In genomic region chr11:102225689-102226562, GRCh38 we compare ENCODE assay signal across 12 cellular contexts.
DNase-seq lines count a peak whose midpoint lies in the region; TF ChIP-seq lines count a peak whose summit lies in the region.
"Had no signal": no experiment of that assay in that cellular context is flagged by ENCODE, and none has a peak within 500 bp of the region (broad histone marks: within the 10 kb centered on the region; RNA-seq: fewer than 3 reads in every experiment).

No MANE protein-coding gene starts in this region.

- no peaks in the 10 kb centered on the region for H3K27me3 ChIP-seq in AG04450 (ENCODE audit: control insufficient read depth, insufficient read depth, low read length)
- H3K27me3 ChIP-seq in H7 (ENCODE audit: control insufficient read depth, insufficient read depth, low read length), result no peaks in the 10 kb centered on the region
- H3K27me3 ChIP-seq: ovary had no signal

- DNase-seq in AG04450 (ENCODE audit: low read depth, low spot score) (peak; percentile 74), M059J (ENCODE audit: low read depth) (peak; percentile 96), coronary artery (ENCODE audit: low spot score) (no peak), mesothelial cell of epicardium (ENCODE audit: low spot score in 2 of 2, unreplicated experiment in 2 of 2) (no peak), DMS114 treated with DMSO at 0.1 percent for 48 hours (lab: John Stamatoyannopoulos, UW; ENCODE audit: unreplicated experiment) (no peak), HuH-7 (ENCODE audit: low spot score) (no peak), NCI-H187 treated with DMSO at 0.1 percent for 48 hours (lab: John Stamatoyannopoulos, UW) (no peak), H7 (no peak)
- DNase-seq: activated T-cell treated with anti-CD3 and anti-CD28 coated beads, Interleukin-2, amount 50 U/mL, for 72 hours; ovary had no signal

- H3K9me3 Mint-ChIP-seq in mesothelial cell of epicardium, result no peaks in the 10 kb centered on the region
- H3K9me3 Mint-ChIP-seq: activated T-cell treated with anti-CD3 and anti-CD28 coated beads, Interleukin-2, amount 50 U/mL, for 72 hours; stimulated activated naive CD8-positive, alpha-beta T cell treated with anti-CD3 and anti-CD28 coated beads, Interleukin-15, Interleukin-2, amounts not matched to agents 100 ng/mL and 50 ng/mL, for 24 hours had no signal

- peak overlapping the region; percentile 90 for H3K27ac Mint-ChIP-seq in mesothelial cell of epicardium
- H3K27ac Mint-ChIP-seq: activated T-cell treated with anti-CD3 and anti-CD28 coated beads, Interleukin-2, amount 50 U/mL, for 72 hours; stimulated activated naive CD8-positive, alpha-beta T cell treated with anti-CD3 and anti-CD28 coated beads, Interleukin-15, Interleukin-2, amounts not matched to agents 100 ng/mL and 50 ng/mL, for 24 hours had no signal

- H3K9me3 ChIP-seq in AG04450 (ENCODE audit: control insufficient read depth, insufficient read depth, low read length), result no peaks in the 10 kb centered on the region
- H3K9me3 ChIP-seq: ovary had no signal

- no peak overlapping the region for H3K4me3 Mint-ChIP-seq in mesothelial cell of epicardium
- H3K4me3 Mint-ChIP-seq: activated T-cell treated with anti-CD3 and anti-CD28 coated beads, Interleukin-2, amount 50 U/mL, for 72 hours; stimulated activated naive CD8-positive, alpha-beta T cell treated with anti-CD3 and anti-CD28 coated beads, Interleukin-15, Interleukin-2, amounts not matched to agents 100 ng/mL and 50 ng/mL, for 24 hours had no signal

- no peaks in the 10 kb centered on the region for H3K27me3 Mint-ChIP-seq in mesothelial cell of epicardium (ENCODE audit: low read depth)

- H3K4me3 ChIP-seq in AG04450 (ENCODE audit: low read depth, low read length) (peak overlapping the region; percentile 33), coronary artery (no peak overlapping the region), H7 (ENCODE audit: insufficient read depth, low read depth, low read length) (no peak overlapping the region)
- H3K4me3 ChIP-seq: ovary had no signal

- peaks cover 39% of the 10 kb centered on the region for H3K36me3 Mint-ChIP-seq in mesothelial cell of epicardium

- POLR2A ChIA-PET in AG04450 (lab: Yijun Ruan, JAX), result interaction anchor here (1.0 to 1.4 kb wide), 3 partner anchors 9 to 47 kb away, joined by 3 to 4 read pairs (median 3); no protein-coding TSS in a partner anchor

- TF ChIP-seq CTCF in AG04450 (IDR thresholded peaks at IDR 0.05; ENCODE audit: low read depth, low read length), result no peak
- TF ChIP-seq CTCF in coronary artery (IDR thresholded peaks at IDR 0.05), result no peak
- no peak for TF ChIP-seq CTCF in mesothelial cell of epicardium (IDR thresholded peaks at IDR 0.05; ENCODE audit: unreplicated experiment)

- H3K27ac ChIP-seq in AG04450 (ENCODE audit: low read depth, low read length), result peak overlapping the region; percentile 68
- H3K27ac ChIP-seq in coronary artery, result peak overlapping the region; percentile 39 to 55
- H3K27ac ChIP-seq: C4-2B, ovary had no signal

- CTCF ChIA-PET in AG04450 (lab: Charles Lee), result interaction anchor here (0.6 to 1.2 kb wide), 4 partner anchors 53 to 82 kb away, joined by 3 to 5 read pairs (median 3); no protein-coding TSS in a partner anchor

- peaks cover 3% of the 10 kb centered on the region for H3K36me3 ChIP-seq in H7 (replicated peaks; ENCODE audit: control insufficient read depth, insufficient read depth, low read length)
- H3K36me3 ChIP-seq: ovary had no signal

- peaks cover 68% of the 10 kb centered on the region for H3K4me1 Mint-ChIP-seq in mesothelial cell of epicardium

Comparison
In these comparisons a context has a peak if more than half of its experiments do, and no peak if none do; other contexts are left out.
1. DNase-seq: peak in AG04450 (single experiment) and M059J (single experiment); none in coronary artery (single experiment), mesothelial cell of epicardium (0 of 2), DMS114 treated with DMSO at 0.1 percent for 48 hours (single experiment), HuH-7 (single experiment), NCI-H187 treated with DMSO at 0.1 percent for 48 hours (single experiment) and H7 (single experiment).